ENCODE assay signal across 8 cellular contexts in genomic region chr17:17628388-17629008, GRCh38. TPM values are rescaled to one million over a fixed set of nuclear protein-coding genes. Genes with fewer than 3 reads are reported as not detected.
DNase-seq lines count a peak whose midpoint lies in the region; ATAC-seq and TF ChIP-seq lines count a peak whose summit lies in the region.

No MANE protein-coding gene starts in this region.

- no peaks in the 10 kb centered on the region for H4K20me1 ChIP-seq in BLaER1 treated with 17β-estradiol and CSF1 and Interleukin-3, amounts not matched to agents 10 nM and 100 nM
- no peaks in the 10 kb centered on the region for H4K20me1 ChIP-seq in KMS-11 (ENCODE audit: insufficient read depth)

- H3K27ac ChIP-seq in BLaER1 treated with 17β-estradiol and CSF1 and Interleukin-3, amounts not matched to agents 10 nM and 100 nM: peak overlapping the region in 8 of 11 experiments; percentile 28 to 73 (median 58); a peak in 16 of 22 replicates
- H3K27ac ChIP-seq in KMS-11 (peak overlapping the region; percentile 67), testis (no peak overlapping the region)

- no peaks in the 10 kb centered on the region for H3K36me3 Mint-ChIP-seq in natural killer cell

- H3K9ac ChIP-seq in BLaER1 treated with 17β-estradiol and CSF1 and Interleukin-3, amounts not matched to agents 10 nM and 100 nM: peak overlapping the region in 8 of 11 experiments; percentile 23 to 65 (median 46); a peak in 15 of 22 replicates
- peak overlapping the region; percentile 75 for H3K9ac ChIP-seq in KMS-11

- WGBS in testis, 2 donors: 66% methylated on average over 17 of the region's 17 CpGs

- H3K4me2 ChIP-seq in BLaER1 treated with 17β-estradiol and CSF1 and Interleukin-3, amounts not matched to agents 10 nM and 100 nM: peak overlapping the region; percentile 46 to 91 (median 76)
- H3K4me2 ChIP-seq in KMS-11: peak overlapping the region; percentile 41

- TF ChIP-seq POLR2A in testis (IDR thresholded peaks at IDR 0.05) (no peak), GM18505 (IDR thresholded peaks at IDR 0.05; ENCODE audit: borderline replicate concordance, extremely low read depth, insufficient read depth, insufficient read length) (no peak)

- H3K36me3 ChIP-seq in BLaER1 treated with 17β-estradiol and CSF1 and Interleukin-3, amounts not matched to agents 10 nM and 100 nM: no peaks in the 10 kb centered on the region
- H3K36me3 ChIP-seq in KMS-11 (ENCODE audit: insufficient read depth): no peaks in the 10 kb centered on the region
- H3K36me3 ChIP-seq in testis (ENCODE audit: low read depth, missing control alignments): no peaks in the 10 kb centered on the region

- H3K27me3 Mint-ChIP-seq in natural killer cell (ENCODE audit: low read depth in 2 of 2): no peaks in the 10 kb centered on the region

- H3K27ac Mint-ChIP-seq in natural killer cell: peak overlapping the region; percentile 77 to 90

- intact Hi-C loops in natural killer cell (cut with micrococcal nuclease): no loop called here
- intact Hi-C loops in testis (cut with DNase I; ENCODE audit: low total_unique reads): no loop called here

- peaks cover 6 to 18% (median 15%) of the 10 kb centered on the region in 11 experiments; a peak in 20 of 22 replicates for H3K9me3 ChIP-seq in BLaER1 treated with 17β-estradiol and CSF1 and Interleukin-3, amounts not matched to agents 10 nM and 100 nM (replicated peaks in 1 of 11)
- no peaks in the 10 kb centered on the region for H3K9me3 ChIP-seq in testis

- H3K4me1 Mint-ChIP-seq in natural killer cell: peaks cover 6 to 11% of the 10 kb centered on the region in 2 donors

- TF ChIP-seq CTCF in KMS-11 (conservative IDR thresholded peaks at IDR 0.05; ENCODE audit: low read depth, low read length) (no peak), natural killer cell (IDR thresholded peaks at IDR 0.05) (no peak), testis (IDR thresholded peaks at IDR 0.05) (no peak)

- H3K79me2 ChIP-seq in KMS-11 (ENCODE audit: insufficient read depth, low read depth): no peaks in the 10 kb centered on the region

- peaks cover 7 to 13% (median 11%) of the 10 kb centered on the region in 10 experiments; a peak in 13 of 20 replicates for H3K4me1 ChIP-seq in BLaER1 treated with 17β-estradiol and CSF1 and Interleukin-3, amounts not matched to agents 10 nM and 100 nM
- H3K4me1 ChIP-seq in KMS-11 (ENCODE audit: low read depth, poor library complexity, severe bottlenecking) (peaks cover 11% of the 10 kb centered on the region), testis (peaks cover 7% of the 10 kb centered on the region)

- peak overlapping the region; percentile 95 for H2AFZ ChIP-seq in KMS-11 (ENCODE audit: low read depth)

- H3K27me3 ChIP-seq in BLaER1 treated with 17β-estradiol and CSF1 and Interleukin-3, amounts not matched to agents 10 nM and 100 nM: no peaks in the 10 kb centered on the region
- H3K27me3 ChIP-seq in KMS-11 (ENCODE audit: insufficient read depth, low read depth) (no peaks in the 10 kb centered on the region), testis (no peaks in the 10 kb centered on the region)

- DNase-seq in activated T-cell treated with anti-CD3 and anti-CD28 coated beads for 48 hours (ENCODE audit: low read depth) (peak; percentile 27), natural killer cell (peak; percentile 22), dedifferentiated amniotic fluid mesenchymal stem cell (ENCODE audit: extremely low spot score) (no peak), testis (no peak)

- peak overlapping the region; percentile 91 for H3K4me3 Mint-ChIP-seq in natural killer cell

- no peaks in the 10 kb centered on the region for H3K9me3 Mint-ChIP-seq in natural killer cell

- ATAC-seq in natural killer cell (peak; percentile 78 to 96 (median 93)), HG03571 (IDR thresholded peaks at IDR 0.05; ENCODE audit: unreplicated experiment) (no peak), GM18505 (IDR thresholded peaks at IDR 0.05; ENCODE audit: unreplicated experiment) (no peak)

- peak overlapping the region; percentile 2 to 55 (median 33); a peak in 13 of 20 replicates for H3K4me3 ChIP-seq in BLaER1 treated with 17β-estradiol and CSF1 and Interleukin-3, amounts not matched to agents 10 nM and 100 nM
- H3K4me3 ChIP-seq in KMS-11 (IDR thresholded peaks at IDR 0.05; ENCODE audit: insufficient read depth, low read depth, low read length) (no peak overlapping the region), testis (no peak overlapping the region)

RNA-seq across cellular contexts. Expression of gene PEMT, which starts 37.0 kb away (rescaled TPM):
- total RNA-seq in natural killer cell (10 to 100 TPM; 10.3 to 13.6 (median 12.6) TPM), testis (100 to 1,000 TPM in 1 of 2 donors, 10 to 100 TPM in 1; 83.1 to 120 TPM)
- polyA plus RNA-seq in testis (ENCODE audit: insufficient read depth, low read depth, low replicate concordance): 66.0 TPM

RNA-seq across cellular contexts. Expression of gene RAI1, which starts 52.8 kb away (rescaled TPM):
- 10 to 100 TPM; 39.8 to 55.0 (median 49.4) TPM for total RNA-seq in natural killer cell
- 10 to 100 TPM; 42.8 to 44.5 TPM for total RNA-seq in testis
- polyA plus RNA-seq in testis (ENCODE audit: insufficient read depth, low read depth, low replicate concordance): 17.5 TPM

Comparison
In these comparisons a context has a peak if more than half of its experiments do, and no peak if none do; other contexts are left out.
1. H3K27ac ChIP-seq: peak in BLaER1 treated with 17β-estradiol and CSF1 and Interleukin-3, amounts not matched to agents 10 nM and 100 nM (8 of 11) and KMS-11 (single experiment); none in testis (0 of 2).
2. H3K4me3 ChIP-seq: peak in BLaER1 treated with 17β-estradiol and CSF1 and Interleukin-3, amounts not matched to agents 10 nM and 100 nM (10 of 10); none in KMS-11 (single experiment) and testis (0 of 2).
3. DNase-seq: peak in activated T-cell treated with anti-CD3 and anti-CD28 coated beads for 48 hours (single experiment) and natural killer cell (single experiment); none in dedifferentiated amniotic fluid mesenchymal stem cell (single experiment) and testis (single experiment).
4. ATAC-seq: peak in natural killer cell (3 of 3); none in HG03571 (single experiment) and GM18505 (single experiment).
5. RNA of gene PEMT, which starts 37.0 kb away (total RNA-seq): 83.1 to 120 TPM in testis; 10.3 to 13.6 TPM in natural killer cell; every median in the first group is over 4 times any median in the second.